Comparison of ENCODE assay signal across 11 cellular contexts in the genomic region with DNA sequence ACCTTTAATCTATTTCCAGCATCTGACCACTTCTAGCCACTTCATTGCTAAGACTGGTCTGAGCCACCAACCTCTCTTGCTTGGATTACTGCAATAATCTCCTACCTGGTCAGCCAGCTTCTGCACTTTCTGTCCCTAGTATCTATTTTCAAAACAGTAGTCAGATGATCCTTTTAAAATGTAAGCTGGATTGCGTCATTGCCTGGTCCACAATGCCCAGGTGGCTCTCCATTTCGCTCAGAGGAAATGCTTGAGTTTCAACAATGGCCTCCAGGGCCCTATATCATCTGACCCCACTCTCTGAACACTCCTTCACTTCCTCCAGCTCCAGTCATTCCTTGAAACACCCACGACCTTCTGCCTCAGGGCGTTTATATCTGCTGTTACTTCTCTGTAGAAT. TPM values are rescaled to one million over a fixed set of nuclear protein-coding genes. Genes with fewer than 3 reads are reported as not detected.
DNase-seq lines count a peak whose midpoint lies in the region; ATAC-seq, FAIRE-seq and TF ChIP-seq lines count a peak whose summit lies in the region.
"Had no signal": no experiment of that assay in that cellular context is flagged by ENCODE, and none has a peak within 500 bp of the region (broad histone marks: within the 10 kb centered on the region; RNA-seq: fewer than 3 reads in every experiment).

No MANE protein-coding gene starts in this region.

- no peak overlapping the region for H3K4me3 Mint-ChIP-seq in HFFc6
- no peak overlapping the region for H3K4me3 Mint-ChIP-seq in activated CD8-positive, alpha-beta T cell treated with anti-CD3 and anti-CD28 coated beads for 36 hours

- intact Hi-C loops in activated CD8-positive, alpha-beta T cell treated with anti-CD3 and anti-CD28 coated beads for 36 hours (cut with micrococcal nuclease) = no loop called here

- TF ChIP-seq CTCF in HFFc6 (IDR thresholded peaks at IDR 0.05) = no peak
- no peak for TF ChIP-seq CTCF in activated CD8-positive, alpha-beta T cell treated with anti-CD3 and anti-CD28 coated beads for 36 hours (IDR thresholded peaks at IDR 0.05)

- no peak for DNase-seq in DMS114 treated with DMSO at 0.1 percent for 48 hours (lab: John Stamatoyannopoulos, UW; ENCODE audit: unreplicated experiment)
- no peak for DNase-seq in HFFc6
- DNase-seq in NCI-H1436 treated with DMSO at 0.1 percent for 48 hours (lab: John Stamatoyannopoulos, UW) = no peak
- DNase-seq in activated CD8-positive, alpha-beta T cell treated with anti-CD3 and anti-CD28 coated beads for 36 hours = no peak
- DNase-seq: MG63 had no signal

- no peaks in the 10 kb centered on the region for H3K36me3 Mint-ChIP-seq in HFFc6 (ENCODE audit: low read depth)
- no peaks in the 10 kb centered on the region for H3K36me3 Mint-ChIP-seq in activated CD8-positive, alpha-beta T cell treated with anti-CD3 and anti-CD28 coated beads for 36 hours (ENCODE audit: low read depth)

- no peak overlapping the region for H3K27ac Mint-ChIP-seq in HFFc6
- no peak overlapping the region for H3K27ac Mint-ChIP-seq in activated CD8-positive, alpha-beta T cell treated with anti-CD3 and anti-CD28 coated beads for 36 hours

- H3K27me3 Mint-ChIP-seq in HFFc6 (ENCODE audit: insufficient read depth) = peaks cover 12% of the 10 kb centered on the region
- H3K27me3 Mint-ChIP-seq in activated CD8-positive, alpha-beta T cell treated with anti-CD3 and anti-CD28 coated beads for 36 hours = peaks cover 16% of the 10 kb centered on the region

- H3K4me1 Mint-ChIP-seq in HFFc6 (ENCODE audit: low read depth) = peaks cover 21% of the 10 kb centered on the region
- no peaks in the 10 kb centered on the region for H3K4me1 Mint-ChIP-seq in activated CD8-positive, alpha-beta T cell treated with anti-CD3 and anti-CD28 coated beads for 36 hours (ENCODE audit: low read depth)

- CTCF ChIA-PET in activated CD8-positive, alpha-beta T cell treated with anti-CD3 and anti-CD28 coated beads for 36 hours (lab: Charles Lee) = no interaction called here

- peak; percentile 21 for FAIRE-seq in islet of Langerhans (lab: Jason Lieb, UNC)
- FAIRE-seq: astrocyte had no signal

- no peaks in the 10 kb centered on the region for H3K9me3 Mint-ChIP-seq in HFFc6
- H3K9me3 Mint-ChIP-seq in activated CD8-positive, alpha-beta T cell treated with anti-CD3 and anti-CD28 coated beads for 36 hours = no peaks in the 10 kb centered on the region

- ATAC-seq in GM18511 (IDR thresholded peaks at IDR 0.05; ENCODE audit: unreplicated experiment) (peak; percentile 50), GM21619 (IDR thresholded peaks at IDR 0.05; ENCODE audit: unreplicated experiment) (peak; percentile 74), HG03432 (IDR thresholded peaks at IDR 0.05; ENCODE audit: unreplicated experiment) (peak; percentile 70)
- ATAC-seq in activated CD8-positive, alpha-beta T cell treated with anti-CD3 and anti-CD28 coated beads for 36 hours = no peak

- POLR2A ChIA-PET in activated CD8-positive, alpha-beta T cell treated with anti-CD3 and anti-CD28 coated beads for 36 hours (lab: Charles Lee) = no interaction called here

RNA-seq across cellular contexts. Expression of a gene that starts 2.3 kb away (rescaled TPM):
- total RNA-seq in HFFc6 (2021; fragmentation: NEBNext Ultra II Directional; extraction: Animal tissue kit (Norgen Biotek cat#: 25700)) = under 1 TPM in 1 of 6 experiments, not detected in 5; 0.11 TPM
- total RNA-seq in activated CD8-positive, alpha-beta T cell treated with anti-CD3 and anti-CD28 coated beads for 36 hours = not detected
- total RNA-seq: myocyte had no signal

RNA-seq across cellular contexts. Expression of a gene that starts 37.7 kb away (rescaled TPM):
- total RNA-seq in HFFc6 (2021; fragmentation: NEBNext Ultra II Directional; extraction: Animal tissue kit (Norgen Biotek cat#: 25700)) = not detected
- total RNA-seq in activated CD8-positive, alpha-beta T cell treated with anti-CD3 and anti-CD28 coated beads for 36 hours = not detected
- total RNA-seq: astrocyte, myocyte had no signal
